ENCODE assay signal across 8 cellular contexts in genomic region chr4:94451669-94452475, GRCh38. TPM values are rescaled to one million over a fixed set of nuclear protein-coding genes. Genes with fewer than 3 reads are reported as not detected.
DNase-seq lines count a peak whose midpoint lies in the region; ATAC-seq and TF ChIP-seq lines count a peak whose summit lies in the region.

A gene with protein sequence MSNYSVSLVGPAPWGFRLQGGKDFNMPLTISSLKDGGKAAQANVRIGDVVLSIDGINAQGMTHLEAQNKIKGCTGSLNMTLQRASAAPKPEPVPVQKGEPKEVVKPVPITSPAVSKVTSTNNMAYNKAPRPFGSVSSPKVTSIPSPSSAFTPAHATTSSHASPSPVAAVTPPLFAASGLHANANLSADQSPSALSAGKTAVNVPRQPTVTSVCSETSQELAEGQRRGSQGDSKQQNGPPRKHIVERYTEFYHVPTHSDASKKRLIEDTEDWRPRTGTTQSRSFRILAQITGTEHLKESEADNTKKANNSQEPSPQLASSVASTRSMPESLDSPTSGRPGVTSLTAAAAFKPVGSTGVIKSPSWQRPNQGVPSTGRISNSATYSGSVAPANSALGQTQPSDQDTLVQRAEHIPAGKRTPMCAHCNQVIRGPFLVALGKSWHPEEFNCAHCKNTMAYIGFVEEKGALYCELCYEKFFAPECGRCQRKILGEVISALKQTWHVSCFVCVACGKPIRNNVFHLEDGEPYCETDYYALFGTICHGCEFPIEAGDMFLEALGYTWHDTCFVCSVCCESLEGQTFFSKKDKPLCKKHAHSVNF (plus strand): TSS chr4:94451942. CDS start chr4:94455289, 3,347 bp downstream.

- intact Hi-C loops in activated CD8-positive, alpha-beta T cell treated with anti-CD3 and anti-CD28 coated beads for 36 hours (cut with micrococcal nuclease) = no loop called here

- POLR2A ChIA-PET in activated CD8-positive, alpha-beta T cell treated with anti-CD3 and anti-CD28 coated beads for 36 hours (lab: Charles Lee) = interaction anchor here (1.1 to 1.4 kb wide), 2 partner anchors 15 to 128 kb away, joined by 3 to 4 read pairs; no protein-coding TSS in a partner anchor

- peaks cover 9% of the 10 kb centered on the region for H3K36me3 Mint-ChIP-seq in activated CD8-positive, alpha-beta T cell treated with anti-CD3 and anti-CD28 coated beads for 36 hours (ENCODE audit: low read depth)

- peaks cover 0 to 3% of the 10 kb centered on the region in 2 donors for H3K36me3 ChIP-seq in lung (ENCODE audit: control insufficient read depth in 2 of 2, insufficient read depth in 2 of 2, low read length in 2 of 2)

- WGBS in lung, 2 donors = 1% methylated on average over 75 to 89 of the region's 89 CpGs

- peak; percentile 96 for DNase-seq in CD1c-positive myeloid dendritic cell (ENCODE audit: extremely low spot score)
- DNase-seq in NCI-H774 (lab: John Stamatoyannopoulos, UW) = peak; percentile 69
- DNase-seq in activated CD8-positive, alpha-beta T cell treated with anti-CD3 and anti-CD28 coated beads for 36 hours = peak; percentile 90
- DNase-seq in ecto neural progenitor cell (ENCODE audit: low spot score) = peak; percentile 98
- DNase-seq in lung (ENCODE audit: low spot score) = peak; percentile 89
- DNase-seq in stimulated activated CD4-positive, alpha-beta T cell treated with anti-CD3 and anti-CD28 coated beads, TNF-alpha, amount 100 ng/mL, for 4 hours (ENCODE audit: low read depth in 3 of 3) = peak; percentile 76 to 83 (median 80)

- peaks cover 22% of the 10 kb centered on the region for H3K4me1 Mint-ChIP-seq in activated CD8-positive, alpha-beta T cell treated with anti-CD3 and anti-CD28 coated beads for 36 hours (ENCODE audit: low read depth)

- H3K9me3 ChIP-seq in lung (ENCODE audit: control insufficient read depth in 2 of 2, insufficient read depth in 1 of 2, low read length in 1 of 2) = no peaks in the 10 kb centered on the region

- H3K4me3 Mint-ChIP-seq in activated CD8-positive, alpha-beta T cell treated with anti-CD3 and anti-CD28 coated beads for 36 hours = peak within 1 kb of the TSS; percentile 91

- no peak for TF ChIP-seq CTCF in activated CD8-positive, alpha-beta T cell treated with anti-CD3 and anti-CD28 coated beads for 36 hours (IDR thresholded peaks at IDR 0.05)
- TF ChIP-seq CTCF in lung (IDR thresholded peaks at IDR 0.05; ENCODE audit: control extremely low read depth, extremely low read depth) = no peak

- H3K4me3 ChIP-seq in lung = peak within 1 kb of the TSS; percentile 84

- H3K27ac ChIP-seq in lung (ENCODE audit: low read depth in 1 of 2, low read length in 1 of 2) = peak within 1 kb of the TSS; percentile 97 to 99

- peak within 1 kb of the TSS; percentile 79 for H3K27ac Mint-ChIP-seq in activated CD8-positive, alpha-beta T cell treated with anti-CD3 and anti-CD28 coated beads for 36 hours

- CTCF ChIA-PET in activated CD8-positive, alpha-beta T cell treated with anti-CD3 and anti-CD28 coated beads for 36 hours (lab: Charles Lee) = interaction anchor here (1.1 to 1.4 kb wide), 2 partner anchors 45 kb away, joined by 3 to 4 read pairs; no protein-coding TSS in a partner anchor

- H3K27me3 ChIP-seq in lung (ENCODE audit: control insufficient read depth, insufficient read depth) = no peaks in the 10 kb centered on the region

- peak; percentile 86 for ATAC-seq in GM19351 (IDR thresholded peaks at IDR 0.05; ENCODE audit: unreplicated experiment)
- ATAC-seq in HG03520 (IDR thresholded peaks at IDR 0.05; ENCODE audit: unreplicated experiment) = peak; percentile 93
- peak; percentile 98 for ATAC-seq in activated CD8-positive, alpha-beta T cell treated with anti-CD3 and anti-CD28 coated beads for 36 hours
- peak; percentile 96 for ATAC-seq in lung (ENCODE audit: insufficient read depth, low FRiP score)

- H3K4me1 ChIP-seq in lung (ENCODE audit: control insufficient read depth in 2 of 2, insufficient read depth in 2 of 2, low read length in 2 of 2) = peaks cover 2 to 15% of the 10 kb centered on the region in 2 donors

- peaks cover 12% of the 10 kb centered on the region for H3K27me3 Mint-ChIP-seq in activated CD8-positive, alpha-beta T cell treated with anti-CD3 and anti-CD28 coated beads for 36 hours

- no peaks in the 10 kb centered on the region for H3K9me3 Mint-ChIP-seq in activated CD8-positive, alpha-beta T cell treated with anti-CD3 and anti-CD28 coated beads for 36 hours

RNA-seq across cellular contexts. Expression of the gene that starts here (rescaled TPM):
- total RNA-seq in activated CD8-positive, alpha-beta T cell treated with anti-CD3 and anti-CD28 coated beads for 36 hours = 10 to 100 TPM; 14.8 to 18.3 TPM
- total RNA-seq in lung = 10 to 100 TPM; 93.3 to 93.4 TPM
- 10 to 100 TPM; 20.4 to 26.3 TPM for polyA plus RNA-seq in lung

Comparison
In these comparisons a context has a peak if more than half of its experiments do, and no peak if none do; other contexts are left out.
1. Peak in every context shown above with its lines: DNase-seq, ATAC-seq, H3K4me3 ChIP-seq and H3K27ac ChIP-seq.
2. RNA of the gene that starts here (total RNA-seq): 93.3 to 93.4 TPM in lung; 14.8 to 18.3 TPM in activated CD8-positive, alpha-beta T cell treated with anti-CD3 and anti-CD28 coated beads for 36 hours; every median in the first group is over 4 times any median in the second.